Comparison of ENCODE assay signal across 22 cellular contexts in the genomic region with DNA sequence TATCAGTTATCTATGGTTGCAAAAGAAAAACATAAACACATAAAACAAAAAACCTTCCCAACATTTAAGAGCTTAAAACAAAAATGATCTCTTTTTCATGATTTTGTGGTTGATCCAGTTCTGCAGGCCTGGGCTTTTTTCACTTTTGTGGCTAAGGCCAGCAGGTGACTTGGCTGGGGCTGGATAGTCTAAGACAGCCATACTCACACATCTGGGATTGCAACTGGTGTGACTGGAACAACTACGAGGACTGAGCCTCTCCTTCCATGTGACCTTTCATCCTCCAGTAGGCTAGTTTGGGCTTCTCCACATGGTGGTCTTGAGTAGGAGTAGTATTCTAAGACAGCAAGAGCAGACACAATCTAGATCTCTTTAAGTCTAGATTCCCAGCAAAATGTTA. TPM values are rescaled to one million over a fixed set of nuclear protein-coding genes. Genes with fewer than 3 reads are reported as not detected.
DNase-seq lines count a peak whose midpoint lies in the region; ATAC-seq and TF ChIP-seq lines count a peak whose summit lies in the region.
"Had no signal": no experiment of that assay in that cellular context is flagged by ENCODE, and none has a peak within 500 bp of the region (broad histone marks: within the 10 kb centered on the region; RNA-seq: fewer than 3 reads in every experiment).

No MANE protein-coding gene starts in this region.

- no peak overlapping the region for H3K4me3 ChIP-seq in left ventricle myocardium inferior
- H3K4me3 ChIP-seq in right atrium auricular region, result no peak overlapping the region
- H3K4me3 ChIP-seq in PC-9, result no peak overlapping the region
- H3K4me3 ChIP-seq in fibroblast of villous mesenchyme (ENCODE audit: low read depth, low read length), result no peak overlapping the region
- H3K4me3 ChIP-seq: Peyer's patch, SJCRH30 had no signal

- no peaks in the 10 kb centered on the region for H3K79me2 ChIP-seq in PC-9 (ENCODE audit: low read depth)

- H3K9me2 ChIP-seq in PC-9 (ENCODE audit: insufficient read depth), result no peaks in the 10 kb centered on the region

- peaks cover 3% of the 10 kb centered on the region for H3K36me3 Mint-ChIP-seq in type B pancreatic cell
- H3K36me3 Mint-ChIP-seq: CD8-positive, alpha-beta T cell had no signal

- no peak for ATAC-seq in activated CD4-positive, CD25-positive, alpha-beta regulatory T cell treated with anti-CD3 and anti-CD28 coated beads, Interleukin-2, amount 50 U/mL, for 24 hours
- ATAC-seq in GM21619 (IDR thresholded peaks at IDR 0.05; ENCODE audit: unreplicated experiment), result no peak
- ATAC-seq: CD8-positive, alpha-beta T cell had no signal

- peak overlapping the region; percentile 36 for H3K27ac ChIP-seq in left ventricle myocardium inferior (replicated peaks)
- H3K27ac ChIP-seq in right atrium auricular region, result no peak overlapping the region
- H3K27ac ChIP-seq in PC-9, result no peak overlapping the region
- H3K27ac ChIP-seq: Peyer's patch, SJCRH30 had no signal

- H3K27me3 ChIP-seq in left ventricle myocardium inferior (ENCODE audit: low read depth) (no peaks in the 10 kb centered on the region), right atrium auricular region (no peaks in the 10 kb centered on the region), PC-9 (ENCODE audit: insufficient read depth, low read depth) (no peaks in the 10 kb centered on the region)
- H3K27me3 ChIP-seq: Peyer's patch had no signal

- peak overlapping the region; percentile 25; the same call in 1 of the 2 replicates for H3K4me2 ChIP-seq in PC-9

- CTCF ChIA-PET in PC-9 (lab: Charles Lee), result no interaction called here

- H3K4me1 Mint-ChIP-seq in type B pancreatic cell (ENCODE audit: unreplicated experiment), result no peaks in the 10 kb centered on the region

- no peak overlapping the region for H2AFZ ChIP-seq in PC-9

- H3K36me3 ChIP-seq in left ventricle myocardium inferior (no peaks in the 10 kb centered on the region), right atrium auricular region (no peaks in the 10 kb centered on the region), PC-9 (ENCODE audit: low read depth) (no peaks in the 10 kb centered on the region)
- H3K36me3 ChIP-seq: Peyer's patch, SJCRH30 had no signal

- peak overlapping the region; percentile 15 for H3K4me3 Mint-ChIP-seq in type B pancreatic cell
- H3K4me3 Mint-ChIP-seq: CD8-positive, alpha-beta T cell had no signal

- no TSS peak for BruUV-seq in PC-9 (replicated peaks; lab: Mats Ljungman, UMichigan)

- H3K9me3 Mint-ChIP-seq in type B pancreatic cell, result no peaks in the 10 kb centered on the region
- H3K9me3 Mint-ChIP-seq: CD8-positive, alpha-beta T cell had no signal

- peaks cover 17% of the 10 kb centered on the region; the same call in 1 of the 2 replicates for H3F3A ChIP-seq in PC-9 (ENCODE audit: insufficient read depth, low read depth)

- H3K4me1 ChIP-seq in left ventricle myocardium inferior, result peaks cover 20% of the 10 kb centered on the region
- H3K4me1 ChIP-seq in right atrium auricular region, result no peaks in the 10 kb centered on the region
- peaks cover 45% of the 10 kb centered on the region for H3K4me1 ChIP-seq in PC-9 (replicated peaks; ENCODE audit: insufficient read depth)
- H3K4me1 ChIP-seq: SJCRH30 had no signal

- H3K27me3 Mint-ChIP-seq in type B pancreatic cell, result no peaks in the 10 kb centered on the region

- peak overlapping the region; percentile 57 for H3K27ac Mint-ChIP-seq in type B pancreatic cell
- H3K27ac Mint-ChIP-seq: CD8-positive, alpha-beta T cell had no signal

- H3K9me3 ChIP-seq in left ventricle myocardium inferior (replicated peaks) (no peaks in the 10 kb centered on the region), right atrium auricular region (no peaks in the 10 kb centered on the region), PC-9 (ENCODE audit: insufficient read depth, low read depth) (no peaks in the 10 kb centered on the region)
- H3K9me3 ChIP-seq: Peyer's patch, SJCRH30 had no signal

- intact Hi-C loops in left ventricle myocardium inferior (cut with micrococcal nuclease) (no loop called here), PC-9 (cut with micrococcal nuclease; ENCODE audit: unreplicated experiment) (no loop called here)

- POLR2A ChIA-PET in PC-9 (lab: Charles Lee; ENCODE audit: unreplicated experiment), result no interaction called here

- DNase-seq in left ventricle myocardium inferior (no peak), right atrium auricular region (ENCODE audit: low spot score) (no peak), PC-9 (peak in 1 of 2 experiments; percentile 45), fibroblast of villous mesenchyme (ENCODE audit: low read depth) (peak; percentile 12), type B pancreatic cell (ENCODE audit: extremely low spot score, unreplicated experiment) (no peak), NCI-H226 (no peak)
- DNase-seq: C1 segment of cervical spinal cord; CD8-positive, alpha-beta T cell; DMS 273 treated with DMSO at 0.1 percent for 48 hours; DMS79 treated with DMSO at 0.1 percent for 48 hours; GF-D8; Karpas-422; MV-4-11; NCI-H1105; NCI-H146; NCI-H2029; NCI-H446 treated with DMSO at 0.1 percent for 48 hours; NCI-H526; Peyer's patch; SJCRH30 had no signal

- no peaks in the 10 kb centered on the region for H4K20me1 ChIP-seq in PC-9 (ENCODE audit: insufficient read depth)

- TF ChIP-seq CTCF in left ventricle myocardium inferior (IDR thresholded peaks at IDR 0.05; ENCODE audit: borderline replicate concordance), result no peak
- TF ChIP-seq CTCF in right atrium auricular region (IDR thresholded peaks at IDR 0.05), result no peak
- no peak for TF ChIP-seq CTCF in PC-9 (conservative IDR thresholded peaks at IDR 0.05)
- TF ChIP-seq CTCF in fibroblast of villous mesenchyme (IDR thresholded peaks at IDR 0.05; ENCODE audit: insufficient read depth, low read depth, low read length), result no peak
- TF ChIP-seq CTCF in type B pancreatic cell (conservative IDR thresholded peaks at IDR 0.05), result no peak

RNA-seq across cellular contexts. Expression of gene PKP2, which starts 7.2 kb away (rescaled TPM):
- 428 TPM for total RNA-seq in left ventricle myocardium inferior
- total RNA-seq in right atrium auricular region, result 100 to 1,000 TPM; 195 to 271 TPM
- 88.1 and 88.7 TPM in 2 replicates for total RNA-seq in PC-9 (2021)
- total RNA-seq in fibroblast of villous mesenchyme, result 2.3 and 9.5 TPM in 2 replicates
- 29.5 and 116 TPM in 2 replicates for total RNA-seq in type B pancreatic cell (ENCODE audit: low replicate concordance)
- total RNA-seq: CD8-positive, alpha-beta T cell had no signal
